1 cellular context compared by ENCODE assay signal in genomic region chrX:154445776-154446175, GRCh38.
TF ChIP-seq lines count a peak whose summit lies in the region.

No MANE protein-coding gene starts in this region.

TF ChIP-seq in GM23338, 12 proteins besides CTCF, POLR2A, EP300 and RAD21 (continued from another document):
- TF ChIP-seq, protein P1, sequence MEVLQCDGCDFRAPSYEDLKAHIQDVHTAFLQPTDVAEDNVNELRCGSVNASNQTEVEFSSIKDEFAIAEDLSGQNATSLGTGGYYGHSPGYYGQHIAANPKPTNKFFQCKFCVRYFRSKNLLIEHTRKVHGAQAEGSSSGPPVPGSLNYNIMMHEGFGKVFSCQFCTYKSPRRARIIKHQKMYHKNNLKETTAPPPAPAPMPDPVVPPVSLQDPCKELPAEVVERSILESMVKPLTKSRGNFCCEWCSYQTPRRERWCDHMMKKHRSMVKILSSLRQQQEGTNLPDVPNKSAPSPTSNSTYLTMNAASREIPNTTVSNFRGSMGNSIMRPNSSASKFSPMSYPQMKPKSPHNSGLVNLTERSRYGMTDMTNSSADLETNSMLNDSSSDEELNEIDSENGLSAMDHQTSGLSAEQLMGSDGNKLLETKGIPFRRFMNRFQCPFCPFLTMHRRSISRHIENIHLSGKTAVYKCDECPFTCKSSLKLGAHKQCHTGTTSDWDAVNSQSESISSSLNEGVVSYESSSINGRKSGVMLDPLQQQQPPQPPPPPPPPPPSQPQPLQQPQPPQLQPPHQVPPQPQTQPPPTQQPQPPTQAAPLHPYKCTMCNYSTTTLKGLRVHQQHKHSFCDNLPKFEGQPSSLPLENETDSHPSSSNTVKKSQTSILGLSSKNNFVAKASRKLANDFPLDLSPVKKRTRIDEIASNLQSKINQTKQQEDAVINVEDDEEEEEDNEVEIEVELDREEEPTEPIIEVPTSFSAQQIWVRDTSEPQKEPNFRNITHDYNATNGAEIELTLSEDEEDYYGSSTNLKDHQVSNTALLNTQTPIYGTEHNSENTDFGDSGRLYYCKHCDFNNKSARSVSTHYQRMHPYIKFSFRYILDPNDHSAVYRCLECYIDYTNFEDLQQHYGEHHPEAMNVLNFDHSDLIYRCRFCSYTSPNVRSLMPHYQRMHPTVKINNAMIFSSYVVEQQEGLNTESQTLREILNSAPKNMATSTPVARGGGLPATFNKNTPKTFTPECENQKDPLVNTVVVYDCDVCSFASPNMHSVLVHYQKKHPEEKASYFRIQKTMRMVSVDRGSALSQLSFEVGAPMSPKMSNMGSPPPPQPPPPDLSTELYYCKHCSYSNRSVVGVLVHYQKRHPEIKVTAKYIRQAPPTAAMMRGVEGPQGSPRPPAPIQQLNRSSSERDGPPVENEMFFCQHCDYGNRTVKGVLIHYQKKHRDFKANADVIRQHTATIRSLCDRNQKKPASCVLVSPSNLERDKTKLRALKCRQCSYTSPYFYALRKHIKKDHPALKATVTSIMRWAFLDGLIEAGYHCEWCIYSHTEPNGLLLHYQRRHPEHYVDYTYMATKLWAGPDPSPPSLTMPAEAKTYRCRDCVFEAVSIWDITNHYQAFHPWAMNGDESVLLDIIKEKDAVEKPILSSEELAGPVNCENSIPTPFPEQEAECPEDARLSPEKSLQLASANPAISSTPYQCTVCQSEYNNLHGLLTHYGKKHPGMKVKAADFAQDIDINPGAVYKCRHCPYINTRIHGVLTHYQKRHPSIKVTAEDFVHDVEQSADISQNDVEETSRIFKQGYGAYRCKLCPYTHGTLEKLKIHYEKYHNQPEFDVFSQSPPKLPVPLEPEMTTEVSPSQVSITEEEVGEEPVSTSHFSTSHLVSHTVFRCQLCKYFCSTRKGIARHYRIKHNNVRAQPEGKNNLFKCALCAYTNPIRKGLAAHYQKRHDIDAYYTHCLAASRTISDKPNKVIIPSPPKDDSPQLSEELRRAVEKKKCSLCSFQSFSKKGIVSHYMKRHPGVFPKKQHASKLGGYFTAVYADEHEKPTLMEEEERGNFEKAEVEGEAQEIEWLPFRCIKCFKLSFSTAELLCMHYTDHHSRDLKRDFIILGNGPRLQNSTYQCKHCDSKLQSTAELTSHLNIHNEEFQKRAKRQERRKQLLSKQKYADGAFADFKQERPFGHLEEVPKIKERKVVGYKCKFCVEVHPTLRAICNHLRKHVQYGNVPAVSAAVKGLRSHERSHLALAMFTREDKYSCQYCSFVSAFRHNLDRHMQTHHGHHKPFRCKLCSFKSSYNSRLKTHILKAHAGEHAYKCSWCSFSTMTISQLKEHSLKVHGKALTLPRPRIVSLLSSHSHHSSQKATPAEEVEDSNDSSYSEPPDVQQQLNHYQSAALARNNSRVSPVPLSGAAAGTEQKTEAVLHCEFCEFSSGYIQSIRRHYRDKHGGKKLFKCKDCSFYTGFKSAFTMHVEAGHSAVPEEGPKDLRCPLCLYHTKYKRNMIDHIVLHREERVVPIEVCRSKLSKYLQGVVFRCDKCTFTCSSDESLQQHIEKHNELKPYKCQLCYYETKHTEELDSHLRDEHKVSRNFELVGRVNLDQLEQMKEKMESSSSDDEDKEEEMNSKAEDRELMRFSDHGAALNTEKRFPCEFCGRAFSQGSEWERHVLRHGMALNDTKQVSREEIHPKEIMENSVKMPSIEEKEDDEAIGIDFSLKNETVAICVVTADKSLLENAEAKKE (CRISPR knock-in tag; IDR thresholded peaks at IDR 0.05): no peak
- no peak for TF ChIP-seq ZNF114 (CRISPR knock-in tag; IDR thresholded peaks at IDR 0.05)
- TF ChIP-seq, protein P2, sequence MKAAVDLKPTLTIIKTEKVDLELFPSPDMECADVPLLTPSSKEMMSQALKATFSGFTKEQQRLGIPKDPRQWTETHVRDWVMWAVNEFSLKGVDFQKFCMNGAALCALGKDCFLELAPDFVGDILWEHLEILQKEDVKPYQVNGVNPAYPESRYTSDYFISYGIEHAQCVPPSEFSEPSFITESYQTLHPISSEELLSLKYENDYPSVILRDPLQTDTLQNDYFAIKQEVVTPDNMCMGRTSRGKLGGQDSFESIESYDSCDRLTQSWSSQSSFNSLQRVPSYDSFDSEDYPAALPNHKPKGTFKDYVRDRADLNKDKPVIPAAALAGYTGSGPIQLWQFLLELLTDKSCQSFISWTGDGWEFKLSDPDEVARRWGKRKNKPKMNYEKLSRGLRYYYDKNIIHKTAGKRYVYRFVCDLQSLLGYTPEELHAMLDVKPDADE (IDR thresholded peaks at IDR 0.05): no peak
- no peak for TF ChIP-seq NANOG (IDR thresholded peaks at IDR 0.05; ENCODE audit: borderline replicate concordance)
- TF ChIP-seq CREB1 (CRISPR knock-in tag; IDR thresholded peaks at IDR 0.05; ENCODE audit: low read depth): no peak
- TF ChIP-seq STAT1 (IDR thresholded peaks at IDR 0.05; ENCODE audit: unreplicated experiment): no peak
